In genomic region chr17:7280519-7281073, GRCh38 we compare ENCODE assay signal across 1 cellular context.
A peak's percentile ranks its signal among the peaks of the same experiment; 100 is the strongest.
TF ChIP-seq lines count a peak whose summit lies in the region.

No MANE protein-coding gene starts in this region.

TF ChIP-seq in HepG2, 621 proteins besides CTCF, POLR2A, EP300 and RAD21 (continues in another document):
- TF ChIP-seq PLSCR1 (CRISPR knock-in tag; IDR thresholded peaks at IDR 0.05; ENCODE audit: borderline replicate concordance) (no peak), ZNF770 (CRISPR knock-in tag; IDR thresholded peaks at IDR 0.05) (no peak; the same call in 1 of the 2 replicates), SNAPC4 (CRISPR knock-in tag; IDR thresholded peaks at IDR 0.05) (peak; percentile 51; the same call in 1 of the 2 replicates), NFKB2 (CRISPR knock-in tag; IDR thresholded peaks at IDR 0.05; ENCODE audit: borderline replicate concordance) (peak; percentile 47), STAT6 (CRISPR knock-in tag; IDR thresholded peaks at IDR 0.05; ENCODE audit: borderline replicate concordance) (0 out of 2 replicates have a peak, but pooled peaks have one; percentile 65), REL (CRISPR knock-in tag; conservative IDR thresholded peaks at IDR 0.05) (0 out of 2 replicates have a peak, but pooled peaks have one; percentile 36), ZNF234 (CRISPR knock-in tag; conservative IDR thresholded peaks at IDR 0.05) (0 out of 2 replicates have a peak, but pooled peaks have one; percentile 31), ZNF562 (CRISPR knock-in tag; IDR thresholded peaks at IDR 0.05; ENCODE audit: borderline replicate concordance) (no peak), ZNF180 (CRISPR knock-in tag; IDR thresholded peaks at IDR 0.05; ENCODE audit: borderline replicate concordance, low read depth) (no peak), ESRRA (CRISPR knock-in tag; IDR thresholded peaks at IDR 0.05; ENCODE audit: low read depth) (no peak), UBTF (CRISPR knock-in tag; IDR thresholded peaks at IDR 0.05) (peak; percentile 80), NR2F1 (CRISPR knock-in tag; IDR thresholded peaks at IDR 0.05) (no peak), ZNF782 (CRISPR knock-in tag; IDR thresholded peaks at IDR 0.05; ENCODE audit: borderline replicate concordance) (no peak), TFDP1 (CRISPR knock-in tag; IDR thresholded peaks at IDR 0.05; ENCODE audit: borderline replicate concordance) (peak; percentile 80), HOXA3 (CRISPR knock-in tag; IDR thresholded peaks at IDR 0.05) (peak; percentile 79; the same call in 1 of the 2 replicates), ZNF431 (CRISPR knock-in tag; IDR thresholded peaks at IDR 0.05; ENCODE audit: borderline replicate concordance, low read depth) (0 out of 2 replicates have a peak, but pooled peaks have one; percentile 23), SP1 (IDR thresholded peaks at IDR 0.05) (no peak), SP1 (CRISPR knock-in tag; IDR thresholded peaks at IDR 0.05) (peak; percentile 38; the same call in 1 of the 2 replicates), PAF1 (CRISPR knock-in tag; IDR thresholded peaks at IDR 0.05) (no peak), ZBTB34 (CRISPR knock-in tag; IDR thresholded peaks at IDR 0.05) (0 out of 2 replicates have a peak, but pooled peaks have one; percentile 57), HNRNPL (IDR thresholded peaks at IDR 0.05; ENCODE audit: low read depth, low read length) (0 out of 2 replicates have a peak, but pooled peaks have one; percentile 57), ZNF724P (CRISPR knock-in tag; IDR thresholded peaks at IDR 0.05; ENCODE audit: borderline replicate concordance) (peak; percentile 68; the same call in 1 of the 2 replicates), NFATC3 (CRISPR knock-in tag; IDR thresholded peaks at IDR 0.05) (peak; percentile 85; the same call in 1 of the 2 replicates), KDM3A (CRISPR knock-in tag; IDR thresholded peaks at IDR 0.05; ENCODE audit: low read depth) (peak; percentile 33; the same call in 1 of the 2 replicates), ZNF34 (CRISPR knock-in tag; IDR thresholded peaks at IDR 0.05; ENCODE audit: borderline replicate concordance) (peak; percentile 9; the same call in 1 of the 2 replicates), ZNF326 (CRISPR knock-in tag; IDR thresholded peaks at IDR 0.05; ENCODE audit: borderline replicate concordance) (no peak), ZNF598 (CRISPR knock-in tag; IDR thresholded peaks at IDR 0.05; ENCODE audit: borderline replicate concordance) (peak; percentile 67; the same call in 1 of the 2 replicates), IRF2 (CRISPR knock-in tag; IDR thresholded peaks at IDR 0.05) (peak; percentile 71; the same call in 1 of the 2 replicates), ZGPAT (CRISPR knock-in tag; IDR thresholded peaks at IDR 0.05) (peak; percentile 35; the same call in 1 of the 2 replicates), MED1 (CRISPR knock-in tag; IDR thresholded peaks at IDR 0.05) (peak; percentile 71), HNRNPH1 (optimal IDR thresholded peaks at IDR 0.05; ENCODE audit: low read depth, low read length) (peak; percentile 9), MYC (CRISPR knock-in tag; IDR thresholded peaks at IDR 0.05; ENCODE audit: borderline replicate concordance) (peak; percentile 70), LCORL (IDR thresholded peaks at IDR 0.05) (no peak), LCORL (CRISPR knock-in tag; IDR thresholded peaks at IDR 0.05) (peak; percentile 79; the same call in 1 of the 2 replicates), FOXC1 (CRISPR knock-in tag; IDR thresholded peaks at IDR 0.05; ENCODE audit: borderline replicate concordance) (peak; percentile 78; the same call in 1 of the 2 replicates), ZNF274 (CRISPR knock-in tag; IDR thresholded peaks at IDR 0.05) (peak; percentile 78; the same call in 1 of the 2 replicates), RBAK (CRISPR knock-in tag; IDR thresholded peaks at IDR 0.05) (no peak), MEF2D (CRISPR knock-in tag; IDR thresholded peaks at IDR 0.05) (no peak), ZBTB25 (CRISPR knock-in tag; IDR thresholded peaks at IDR 0.05) (peak; percentile 71; the same call in 1 of the 2 replicates), SAP130 (CRISPR knock-in tag; IDR thresholded peaks at IDR 0.05; ENCODE audit: low read depth) (peak; percentile 86), SMC3 (IDR thresholded peaks at IDR 0.05; ENCODE audit: low read length) (peak; percentile 90), SALL1 (CRISPR knock-in tag; IDR thresholded peaks at IDR 0.05) (peak; percentile 75)
